8 cellular contexts compared by ENCODE assay signal in genomic region chr1:154962238-154962678, GRCh38. TPM values are rescaled to one million over a fixed set of nuclear protein-coding genes. Genes with fewer than 3 reads are reported as not detected.
DNase-seq lines count a peak whose midpoint lies in the region; ATAC-seq and TF ChIP-seq lines count a peak whose summit lies in the region.

No MANE protein-coding gene starts in this region.

- TSS peak; percentile 61 for BruUV-seq in mammary epithelial cell (replicated peaks; lab: Mats Ljungman, UMichigan)

- H3K4me1 ChIP-seq in mammary epithelial cell (ENCODE audit: insufficient read depth, low read length) (peaks cover 25% of the 10 kb centered on the region), right lobe of liver (peaks cover 0 to 19% (median 0%) of the 10 kb centered on the region in 4 donors), thyroid gland (peaks cover 34 to 43% of the 10 kb centered on the region in 2 donors)

- no peak for TF ChIP-seq CTCF in AG04450 (IDR thresholded peaks at IDR 0.05; ENCODE audit: low read depth, low read length)
- no peak for TF ChIP-seq CTCF in NB4 (IDR thresholded peaks at IDR 0.05; ENCODE audit: low read depth, low read length)
- no peak for TF ChIP-seq CTCF in mammary epithelial cell (conservative IDR thresholded peaks at IDR 0.05 in 1 of 2, IDR thresholded peaks at IDR 0.05 in 1 of 2; ENCODE audit: extremely low read depth in 1 of 2, insufficient read depth in 1 of 2, low read depth in 1 of 2, low read length in 2 of 2)
- no peak for TF ChIP-seq CTCF in right lobe of liver (IDR thresholded peaks at IDR 0.05)
- no peak for TF ChIP-seq CTCF in thyroid gland (IDR thresholded peaks at IDR 0.05)

- intact Hi-C loops in mammary epithelial cell (cut with micrococcal nuclease), result loop anchor here (1.0 kb wide), 2 partner anchors 13 to 33 kb away; no protein-coding TSS in a partner anchor
- intact Hi-C loops in right lobe of liver (cut with DNase I), result no loop called here
- intact Hi-C loops in thyroid gland (cut with DNase I), result loop anchor here (5.0 kb wide), 1 partner anchor 35 kb away; no protein-coding TSS in a partner anchor

- H3K4me3 ChIP-seq in AG04450 (ENCODE audit: low read depth, low read length), result peak overlapping the region; percentile 74
- peak overlapping the region; percentile 78 for H3K4me3 ChIP-seq in NB4 (ENCODE audit: low read depth, low read length)
- H3K4me3 ChIP-seq in mammary epithelial cell (replicated peaks in 1 of 3; ENCODE audit: insufficient read depth in 1 of 3, low read depth in 2 of 3, low read length in 3 of 3), result peak overlapping the region; percentile 55 to 83 (median 71)
- H3K4me3 ChIP-seq in right lobe of liver, result peak overlapping the region; percentile 84 to 93 (median 87)
- peak overlapping the region; percentile 30 to 91 (median 69) for H3K4me3 ChIP-seq in thyroid gland (replicated peaks in 1 of 3)

- H3K79me2 ChIP-seq in mammary epithelial cell (ENCODE audit: insufficient read depth, low read length), result peaks cover 50% of the 10 kb centered on the region

- ATAC-seq in GM18498 (IDR thresholded peaks at IDR 0.05; ENCODE audit: unreplicated experiment) (peak; percentile 2), right lobe of liver (peak; percentile 27 to 42 (median 36)), GM18870 (IDR thresholded peaks at IDR 0.05; ENCODE audit: unreplicated experiment) (no peak)

- no peaks in the 10 kb centered on the region for H4K20me1 ChIP-seq in mammary epithelial cell (ENCODE audit: insufficient read depth, low read length)

- H3K9me3 ChIP-seq in AG04450 (ENCODE audit: control insufficient read depth, insufficient read depth, low read length) (no peaks in the 10 kb centered on the region; the same call in 1 of the 2 replicates), mammary epithelial cell (replicated peaks; ENCODE audit: insufficient read depth, low read length) (no peaks in the 10 kb centered on the region), right lobe of liver (no peaks in the 10 kb centered on the region), thyroid gland (no peaks in the 10 kb centered on the region)

- H3K36me3 ChIP-seq in mammary epithelial cell (ENCODE audit: insufficient read depth, low read length) (peaks cover 28% of the 10 kb centered on the region), right lobe of liver (peaks cover 4 to 54% (median 24%) of the 10 kb centered on the region in 4 donors), thyroid gland (peaks cover 21 to 23% of the 10 kb centered on the region in 2 donors)

- POLR2A ChIA-PET in AG04450 (lab: Yijun Ruan, JAX), result interaction anchor here (5.6 kb wide), 1 partner anchor 9 kb away, joined by 59 read pairs; the partner anchor contains the start of gene SHC1

- H3K27ac ChIP-seq in AG04450 (ENCODE audit: low read depth, low read length), result peak overlapping the region; percentile 81
- peak overlapping the region; percentile 49 for H3K27ac ChIP-seq in mammary epithelial cell (ENCODE audit: insufficient read depth, low read depth, low read length)
- H3K27ac ChIP-seq in right lobe of liver, result peak overlapping the region; percentile 98 to 100 (median 98)
- peak overlapping the region; percentile 94 to 100 (median 97) for H3K27ac ChIP-seq in thyroid gland

- H3K27me3 ChIP-seq in AG04450 (ENCODE audit: control insufficient read depth, insufficient read depth, low read length), result no peaks in the 10 kb centered on the region
- H3K27me3 ChIP-seq in mammary epithelial cell (ENCODE audit: insufficient read depth, low read length), result no peaks in the 10 kb centered on the region
- no peaks in the 10 kb centered on the region for H3K27me3 ChIP-seq in right lobe of liver
- H3K27me3 ChIP-seq in thyroid gland, result no peaks in the 10 kb centered on the region

- 15% methylated on average over 16 of the region's 16 CpGs for WGBS in mammary epithelial cell (ENCODE audit: low coverage, missing lambda C conversion rate)
- WGBS in right lobe of liver (ENCODE audit: insufficient coverage, low coverage, low lambda C conversion rate, missing lambda C conversion rate), result 2% methylated on average over 13 of the region's 16 CpGs
- WGBS in thyroid gland, 2 donors, result 5 to 7% methylated on average over 16 of the region's 16 CpGs

- DNase-seq in AG04450 (ENCODE audit: low read depth, low spot score) (no peak), NB4 (ENCODE audit: low read depth) (peak; percentile 66), mammary epithelial cell (peak; percentile 39), right lobe of liver (peak; percentile 53 to 61 (median 61)), thyroid gland (peak; percentile 44 to 52), GDM1 (lab: John Stamatoyannopoulos, UW) (no peak)

- in situ Hi-C loops in mammary epithelial cell (cut with MboI; ENCODE audit: low sequenced_read_pairs in 2 of 2), result loop anchor here in 1 of 2 donors (10.0 kb wide), 1 partner anchor 53 kb away; no protein-coding TSS in a partner anchor

- CTCF ChIA-PET in AG04450 (lab: Charles Lee), result interaction anchor here (0.7 to 2.1 kb wide), 2 partner anchors 37 to 55 kb away, joined by 3 to 11 read pairs; no protein-coding TSS in a partner anchor
- CTCF ChIA-PET in mammary epithelial cell (lab: Charles Lee; ENCODE audit: low non-redundant PET), result no interaction called here

- H3K4me2 ChIP-seq in mammary epithelial cell (ENCODE audit: insufficient read depth, low read depth, low read length), result peak overlapping the region; percentile 95

- dilution Hi-C loops in mammary epithelial cell (cut with HindIII; ENCODE audit: low sequenced_read_pairs), result no loop called here

- no peak overlapping the region for H2AFZ ChIP-seq in mammary epithelial cell (ENCODE audit: low read depth, low read length)

- no peak overlapping the region for H3K9ac ChIP-seq in mammary epithelial cell (ENCODE audit: insufficient read depth, low read length)

- TF ChIP-seq POLR2A in NB4 (IDR thresholded peaks at IDR 0.05; ENCODE audit: extremely low read depth, insufficient read length) (no peak), right lobe of liver (IDR thresholded peaks at IDR 0.05) (no peak), thyroid gland (IDR thresholded peaks at IDR 0.05) (no peak)

RNA-seq across cellular contexts. Expression of gene PYGO2, which starts 0.7 kb away (rescaled TPM):
- 18.1 and 19.3 TPM in 2 replicates for polyA plus RNA-seq in AG04450 (2011; rRNA removed)
- 14.3 and 14.8 TPM in 2 replicates for polyA minus RNA-seq in AG04450 (2011; rRNA and poly(A)+ RNA removed)
- total RNA-seq in mammary epithelial cell, result 10 to 100 TPM; 12.3 to 24.4 TPM
- polyA plus RNA-seq in mammary epithelial cell, result 14.3 TPM
- 29.0 TPM for polyA minus RNA-seq in mammary epithelial cell
- 10 to 100 TPM in 4 of 6 experiments, 1 to 10 TPM in 2; 9.1 to 13.5 (median 10.9) TPM for total RNA-seq in right lobe of liver
- 10 to 100 TPM; 28.6 to 48.3 (median 42.9) TPM for total RNA-seq in thyroid gland

RNA-seq across cellular contexts. Expression of gene PBXIP1, which starts 6.4 kb away (rescaled TPM):
- 72.2 and 87.1 TPM in 2 replicates for polyA plus RNA-seq in AG04450 (2011; rRNA removed)
- polyA minus RNA-seq in AG04450 (2011; rRNA and poly(A)+ RNA removed), result 36.1 and 49.5 TPM in 2 replicates
- 10 to 100 TPM; 17.7 to 52.0 TPM for total RNA-seq in mammary epithelial cell
- polyA plus RNA-seq in mammary epithelial cell, result 11.0 TPM
- 26.3 TPM for polyA minus RNA-seq in mammary epithelial cell
- total RNA-seq in right lobe of liver, result 10 to 100 TPM; 16.7 to 25.9 (median 19.1) TPM
- total RNA-seq in thyroid gland, result 100 to 1,000 TPM; 139 to 205 (median 181) TPM

RNA-seq across cellular contexts. Expression of gene SHC1, which starts 8.3 kb away (rescaled TPM):
- polyA plus RNA-seq in AG04450 (2011; rRNA removed) (371 and 409 TPM in 2 replicates), mammary epithelial cell (464 TPM)
- 335 and 453 TPM in 2 replicates for polyA minus RNA-seq in AG04450 (2011; rRNA and poly(A)+ RNA removed)
- total RNA-seq in mammary epithelial cell (100 to 1,000 TPM; 492 to 589 TPM), right lobe of liver (100 to 1,000 TPM in 1 of 6 experiments, 10 to 100 TPM in 5; 44.6 to 108 (median 75.3) TPM), thyroid gland (100 to 1,000 TPM; 108 to 168 (median 123) TPM)
- 409 TPM for polyA minus RNA-seq in mammary epithelial cell

RNA-seq across cellular contexts. Expression of gene CKS1B, which starts 12.2 kb away (rescaled TPM):
- 66.4 and 81.3 TPM in 2 replicates for polyA plus RNA-seq in AG04450 (2011; rRNA removed)
- 32.1 and 34.2 TPM in 2 replicates for polyA minus RNA-seq in AG04450 (2011; rRNA and poly(A)+ RNA removed)
- 10 to 100 TPM; 44.2 to 95.6 TPM for total RNA-seq in mammary epithelial cell
- polyA plus RNA-seq in mammary epithelial cell, result 282 TPM
- 66.1 TPM for polyA minus RNA-seq in mammary epithelial cell
- 10 to 100 TPM; 14.9 to 51.7 (median 23.1) TPM for total RNA-seq in right lobe of liver
- total RNA-seq in thyroid gland, result 10 to 100 TPM; 14.3 to 29.5 (median 22.6) TPM

RNA-seq across cellular contexts. Expression of gene FLAD1, which starts 20.9 kb away (rescaled TPM):
- polyA plus RNA-seq in AG04450 (2011; rRNA removed) (21.1 and 30.2 TPM in 2 replicates), mammary epithelial cell (54.2 TPM)
- 35.7 and 52.2 TPM in 2 replicates for polyA minus RNA-seq in AG04450 (2011; rRNA and poly(A)+ RNA removed)
- total RNA-seq in mammary epithelial cell (10 to 100 TPM; 46.4 to 58.5 TPM), right lobe of liver (10 to 100 TPM; 18.3 to 33.1 (median 24.6) TPM), thyroid gland (10 to 100 TPM; 24.1 to 39.3 (median 31.1) TPM)
- 43.1 TPM for polyA minus RNA-seq in mammary epithelial cell

Comparison
In these comparisons a context has a peak if more than half of its experiments do, and no peak if none do; other contexts are left out.
1. DNase-seq: peak in NB4 (single experiment), mammary epithelial cell (single experiment), right lobe of liver (3 of 3) and thyroid gland (2 of 2); none in AG04450 (single experiment) and GDM1 (single experiment).
2. intact Hi-C loops: an anchor here in mammary epithelial cell (1.0 kb wide) and thyroid gland (5.0 kb wide); none called in right lobe of liver.
3. Peak in every context shown above with its lines, with median percentiles within 50 percentile points of each other: H3K27ac ChIP-seq and H3K4me3 ChIP-seq.